In genomic region chr1:34852677-34853217, GRCh38 we compare ENCODE assay signal across 8 cellular contexts. TPM values are rescaled to one million over a fixed set of nuclear protein-coding genes. Genes with fewer than 3 reads are reported as not detected.
DNase-seq lines count a peak whose midpoint lies in the region; ATAC-seq and TF ChIP-seq lines count a peak whose summit lies in the region.

No MANE protein-coding gene starts in this region.

- H4K20me1 ChIP-seq in DND-41 (ENCODE audit: insufficient read depth, low read length) = peaks cover 44% of the 10 kb centered on the region

- peak; percentile 88 for DNase-seq in DND-41
- peak; percentile 66 for DNase-seq in KG1 (lab: John Stamatoyannopoulos, UW)
- peak; percentile 68 for DNase-seq in OCI-M2 (lab: John Stamatoyannopoulos, UW; ENCODE audit: unreplicated experiment)
- DNase-seq in activated T-cell treated with anti-CD3 and anti-CD28 coated beads for 48 hours (ENCODE audit: low read depth) = peak; percentile 85
- DNase-seq in esophagus squamous epithelium (lab: John Stamatoyannopoulos, UW) = peak; percentile 52
- DNase-seq in naive B cell = peak; percentile 78
- DNase-seq in stimulated activated effector memory CD8-positive, alpha-beta T cell treated with anti-CD3 and anti-CD28 coated beads, Interleukin-12 subunit alpha, Interleukin-12 subunit beta, amount 100 ng/mL, for 72 hours (ENCODE audit: low spot score in 2 of 2) = peak; percentile 79 to 92

- no peak overlapping the region for H3K9ac ChIP-seq in DND-41 (ENCODE audit: low read depth, low read length)

- H3K4me3 ChIP-seq in DND-41 (ENCODE audit: low read depth in 1 of 2, low read length in 2 of 2) (no peak overlapping the region), esophagus squamous epithelium (no peak overlapping the region)

- H3K27me3 Mint-ChIP-seq in naive B cell = no peaks in the 10 kb centered on the region

- peak in 1 of 4 donors; percentile 19 for TF ChIP-seq POLR2A in esophagus squamous epithelium (IDR thresholded peaks at IDR 0.05)

- H3K9me3 ChIP-seq in DND-41 (ENCODE audit: insufficient read depth, low read length, severe bottlenecking) = no peaks in the 10 kb centered on the region
- no peaks in the 10 kb centered on the region for H3K9me3 ChIP-seq in esophagus squamous epithelium

- H3K36me3 ChIP-seq in DND-41 (ENCODE audit: insufficient read depth, low read length) (peaks cover 72% of the 10 kb centered on the region), esophagus squamous epithelium (peaks cover 7 to 56% (median 8%) of the 10 kb centered on the region in 3 donors)

- no peak overlapping the region for H3K4me2 ChIP-seq in DND-41 (ENCODE audit: insufficient read depth, low read length)

- H3K27ac ChIP-seq in DND-41 (ENCODE audit: low read length) (no peak overlapping the region), esophagus squamous epithelium (peak overlapping the region; percentile 28 to 78 (median 72))

- ATAC-seq in DND-41 (ENCODE audit: insufficient read depth, low read depth) (peak; percentile 99), GM21825 (IDR thresholded peaks at IDR 0.05; ENCODE audit: unreplicated experiment) (peak; percentile 87), naive B cell (ENCODE audit: low read depth in 2 of 2) (peak; percentile 99)
- peak; percentile 99 for ATAC-seq in stimulated activated effector memory CD8-positive, alpha-beta T cell treated with anti-CD3 and anti-CD28 coated beads, Interleukin-12 subunit alpha, Interleukin-12 subunit beta, amount 100 ng/mL, for 72 hours

- H3K27ac Mint-ChIP-seq in naive B cell = peak overlapping the region in 5 of 6 donors; percentile 33 to 86 (median 70)
- peak overlapping the region; percentile 85 for H3K27ac Mint-ChIP-seq in stimulated activated effector memory CD8-positive, alpha-beta T cell treated with anti-CD3 and anti-CD28 coated beads, Interleukin-12 subunit alpha, Interleukin-12 subunit beta, amount 100 ng/mL, for 72 hours

- H3K27me3 ChIP-seq in DND-41 (ENCODE audit: insufficient read depth, low read length, poor library complexity) (no peaks in the 10 kb centered on the region), esophagus squamous epithelium (no peaks in the 10 kb centered on the region)

- intact Hi-C loops in esophagus squamous epithelium (cut with DNase I) = loop anchor here (5.0 kb wide), 1 partner anchor 65 kb away; no protein-coding TSS in a partner anchor

- H3K36me3 Mint-ChIP-seq in naive B cell = peaks cover 3 to 24% of the 10 kb centered on the region in 2 donors
- peaks cover 82% of the 10 kb centered on the region for H3K36me3 Mint-ChIP-seq in stimulated activated effector memory CD8-positive, alpha-beta T cell treated with anti-CD3 and anti-CD28 coated beads, Interleukin-12 subunit alpha, Interleukin-12 subunit beta, amount 100 ng/mL, for 72 hours

- H3K4me1 Mint-ChIP-seq in naive B cell = peaks cover 33 to 34% (median 34%) of the 10 kb centered on the region in 3 donors
- H3K4me1 Mint-ChIP-seq in stimulated activated effector memory CD8-positive, alpha-beta T cell treated with anti-CD3 and anti-CD28 coated beads, Interleukin-12 subunit alpha, Interleukin-12 subunit beta, amount 100 ng/mL, for 72 hours = peaks cover 35% of the 10 kb centered on the region

- no peaks in the 10 kb centered on the region for H3K9me3 Mint-ChIP-seq in naive B cell
- no peaks in the 10 kb centered on the region for H3K9me3 Mint-ChIP-seq in stimulated activated effector memory CD8-positive, alpha-beta T cell treated with anti-CD3 and anti-CD28 coated beads, Interleukin-12 subunit alpha, Interleukin-12 subunit beta, amount 100 ng/mL, for 72 hours

- WGBS in esophagus squamous epithelium, 2 donors = 20 to 22% methylated on average over 5 to 6 of the region's 6 CpGs

- H3K79me2 ChIP-seq in DND-41 (ENCODE audit: insufficient read depth, low read length) = peaks cover 25% of the 10 kb centered on the region

- H2AFZ ChIP-seq in DND-41 (ENCODE audit: low read depth, low read length) = no peak overlapping the region

- peak overlapping the region in 1 of 8 donors; percentile 76 for H3K4me3 Mint-ChIP-seq in naive B cell
- no peak overlapping the region for H3K4me3 Mint-ChIP-seq in stimulated activated effector memory CD8-positive, alpha-beta T cell treated with anti-CD3 and anti-CD28 coated beads, Interleukin-12 subunit alpha, Interleukin-12 subunit beta, amount 100 ng/mL, for 72 hours

- H3K4me1 ChIP-seq in DND-41 (ENCODE audit: insufficient read depth, low read length) = peaks cover 6% of the 10 kb centered on the region
- peaks cover 12 to 72% (median 35%) of the 10 kb centered on the region in 3 donors for H3K4me1 ChIP-seq in esophagus squamous epithelium

- TF ChIP-seq CTCF in DND-41 (IDR thresholded peaks at IDR 0.05; ENCODE audit: borderline replicate concordance, extremely low read depth, low read length, poor library complexity, severe bottlenecking) (peak; percentile 91), esophagus squamous epithelium (IDR thresholded peaks at IDR 0.05) (peak; percentile 92 to 100 (median 99))

RNA-seq across cellular contexts. Expression of gene SMIM12, which starts 6.8 kb away (rescaled TPM):
- 10 to 100 TPM; 29.5 to 41.8 (median 36.0) TPM for total RNA-seq in esophagus squamous epithelium
- polyA plus RNA-seq in naive B cell (ENCODE audit: low read depth in 6 of 6) = 100 to 1,000 TPM in 1 of 6 donors, 10 to 100 TPM in 5; 66.8 to 124 (median 73.1) TPM

RNA-seq across cellular contexts. Expression of gene GJA4, which starts 59.9 kb away (rescaled TPM):
- total RNA-seq in esophagus squamous epithelium = 1 to 10 TPM; 2.0 to 5.0 (median 3.5) TPM
- polyA plus RNA-seq in naive B cell (ENCODE audit: low read depth in 6 of 6) = not detected
